3 cellular contexts compared by ENCODE assay signal in the genomic region with DNA sequence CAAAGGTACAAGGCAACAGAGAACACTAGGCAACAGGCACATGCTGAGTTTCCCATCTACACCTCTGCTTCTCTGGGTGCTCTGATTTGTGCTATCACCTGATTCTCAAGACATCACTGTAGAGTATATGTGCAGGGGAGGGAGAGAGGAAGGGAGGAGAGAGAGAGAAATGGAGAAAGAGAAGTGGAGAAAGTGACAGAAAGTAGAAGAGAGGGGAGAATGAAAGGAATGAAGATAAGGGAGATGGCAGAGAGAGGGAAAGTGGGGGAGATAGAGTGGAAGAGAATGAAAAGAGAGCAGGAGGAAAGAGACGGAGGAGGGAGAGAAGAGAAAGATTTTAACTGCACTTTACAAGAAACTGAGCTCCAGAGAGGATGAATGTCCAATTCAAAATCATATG.
A peak's percentile ranks its signal among the peaks of the same experiment; 100 is the strongest.
TF ChIP-seq lines count a peak whose summit lies in the region.

No MANE protein-coding gene starts in this region.

TF ChIP-seq in SK-N-SH, 30 proteins besides CTCF, POLR2A, EP300 and RAD21 (continued from another document):
- TF ChIP-seq REST (IDR thresholded peaks at IDR 0.05; ENCODE audit: low read depth, low read length) (no peak), GABPA (IDR thresholded peaks at IDR 0.05; ENCODE audit: low read depth) (no peak), YY1 (IDR thresholded peaks at IDR 0.05; ENCODE audit: low read depth) (no peak), PBX3 (IDR thresholded peaks at IDR 0.05) (no peak), TEAD4 (IDR thresholded peaks at IDR 0.05; ENCODE audit: borderline replicate concordance, insufficient read depth) (no peak), SMC3 (IDR thresholded peaks at IDR 0.05; ENCODE audit: low read depth, low read length) (no peak), SIN3A (IDR thresholded peaks at IDR 0.05; ENCODE audit: borderline replicate concordance, low read depth, low read length) (no peak), MEF2A (IDR thresholded peaks at IDR 0.05; ENCODE audit: borderline replicate concordance, low read depth) (no peak), RCOR1 (IDR thresholded peaks at IDR 0.05; ENCODE audit: low read length) (no peak), RXRA (IDR thresholded peaks at IDR 0.05; ENCODE audit: borderline replicate concordance, low read depth) (no peak)
- TF ChIP-seq, protein P1, sequence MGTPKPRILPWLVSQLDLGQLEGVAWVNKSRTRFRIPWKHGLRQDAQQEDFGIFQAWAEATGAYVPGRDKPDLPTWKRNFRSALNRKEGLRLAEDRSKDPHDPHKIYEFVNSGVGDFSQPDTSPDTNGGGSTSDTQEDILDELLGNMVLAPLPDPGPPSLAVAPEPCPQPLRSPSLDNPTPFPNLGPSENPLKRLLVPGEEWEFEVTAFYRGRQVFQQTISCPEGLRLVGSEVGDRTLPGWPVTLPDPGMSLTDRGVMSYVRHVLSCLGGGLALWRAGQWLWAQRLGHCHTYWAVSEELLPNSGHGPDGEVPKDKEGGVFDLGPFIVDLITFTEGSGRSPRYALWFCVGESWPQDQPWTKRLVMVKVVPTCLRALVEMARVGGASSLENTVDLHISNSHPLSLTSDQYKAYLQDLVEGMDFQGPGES (IDR thresholded peaks at IDR 0.05; ENCODE audit: low read depth, low read length) = no peak
- TF ChIP-seq, protein P2, sequence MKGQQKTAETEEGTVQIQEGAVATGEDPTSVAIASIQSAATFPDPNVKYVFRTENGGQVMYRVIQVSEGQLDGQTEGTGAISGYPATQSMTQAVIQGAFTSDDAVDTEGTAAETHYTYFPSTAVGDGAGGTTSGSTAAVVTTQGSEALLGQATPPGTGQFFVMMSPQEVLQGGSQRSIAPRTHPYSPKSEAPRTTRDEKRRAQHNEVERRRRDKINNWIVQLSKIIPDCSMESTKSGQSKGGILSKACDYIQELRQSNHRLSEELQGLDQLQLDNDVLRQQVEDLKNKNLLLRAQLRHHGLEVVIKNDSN (IDR thresholded peaks at IDR 0.05; ENCODE audit: borderline replicate concordance, low read depth) = no peak
TF ChIP-seq in SK-N-SH: peak in this region for 0.

TF ChIP-seq in SK-N-SH treated with all-trans-retinoic acid at 6 μM for 48 hours, 23 proteins besides CTCF, POLR2A, EP300 and RAD21 (continued from another document):
- no peak for TF ChIP-seq TSHZ2 (CRISPR knock-in tag; IDR thresholded peaks at IDR 0.05)
- no peak for TF ChIP-seq TOX (CRISPR knock-in tag; IDR thresholded peaks at IDR 0.05; ENCODE audit: borderline replicate concordance)
- TF ChIP-seq GLIS3 (CRISPR knock-in tag; IDR thresholded peaks at IDR 0.05) = no peak
- no peak for TF ChIP-seq ZNF565 (CRISPR knock-in tag; conservative IDR thresholded peaks at IDR 0.05; ENCODE audit: low read depth)
- TF ChIP-seq, protein P3, sequence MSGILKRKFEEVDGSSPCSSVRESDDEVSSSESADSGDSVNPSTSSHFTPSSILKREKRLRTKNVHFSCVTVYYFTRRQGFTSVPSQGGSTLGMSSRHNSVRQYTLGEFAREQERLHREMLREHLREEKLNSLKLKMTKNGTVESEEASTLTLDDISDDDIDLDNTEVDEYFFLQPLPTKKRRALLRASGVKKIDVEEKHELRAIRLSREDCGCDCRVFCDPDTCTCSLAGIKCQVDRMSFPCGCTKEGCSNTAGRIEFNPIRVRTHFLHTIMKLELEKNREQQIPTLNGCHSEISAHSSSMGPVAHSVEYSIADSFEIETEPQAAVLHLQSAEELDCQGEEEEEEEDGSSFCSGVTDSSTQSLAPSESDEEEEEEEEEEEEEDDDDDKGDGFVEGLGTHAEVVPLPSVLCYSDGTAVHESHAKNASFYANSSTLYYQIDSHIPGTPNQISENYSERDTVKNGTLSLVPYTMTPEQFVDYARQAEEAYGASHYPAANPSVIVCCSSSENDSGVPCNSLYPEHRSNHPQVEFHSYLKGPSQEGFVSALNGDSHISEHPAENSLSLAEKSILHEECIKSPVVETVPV (CRISPR knock-in tag; IDR thresholded peaks at IDR 0.05) = no peak
- no peak for TF ChIP-seq CSDC2 (CRISPR knock-in tag; IDR thresholded peaks at IDR 0.05)
- TF ChIP-seq ESRRG (CRISPR knock-in tag; IDR thresholded peaks at IDR 0.05) = no peak
- TF ChIP-seq, protein P4, sequence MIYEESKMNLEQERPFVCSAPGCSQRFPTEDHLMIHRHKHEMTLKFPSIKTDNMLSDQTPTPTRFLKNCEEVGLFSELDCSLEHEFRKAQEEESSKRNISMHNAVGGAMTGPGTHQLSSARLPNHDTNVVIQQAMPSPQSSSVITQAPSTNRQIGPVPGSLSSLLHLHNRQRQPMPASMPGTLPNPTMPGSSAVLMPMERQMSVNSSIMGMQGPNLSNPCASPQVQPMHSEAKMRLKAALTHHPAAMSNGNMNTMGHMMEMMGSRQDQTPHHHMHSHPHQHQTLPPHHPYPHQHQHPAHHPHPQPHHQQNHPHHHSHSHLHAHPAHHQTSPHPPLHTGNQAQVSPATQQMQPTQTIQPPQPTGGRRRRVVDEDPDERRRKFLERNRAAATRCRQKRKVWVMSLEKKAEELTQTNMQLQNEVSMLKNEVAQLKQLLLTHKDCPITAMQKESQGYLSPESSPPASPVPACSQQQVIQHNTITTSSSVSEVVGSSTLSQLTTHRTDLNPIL (CRISPR knock-in tag; IDR thresholded peaks at IDR 0.05; ENCODE audit: low read depth) = no peak
- TF ChIP-seq PPARA (CRISPR knock-in tag; IDR thresholded peaks at IDR 0.05; ENCODE audit: borderline replicate concordance) = no peak
TF ChIP-seq in SK-N-SH treated with all-trans-retinoic acid at 6 μM for 48 hours: peak in this region for 0.

TF ChIP-seq in WTC11, 78 proteins besides CTCF, POLR2A, EP300 and RAD21 (continued from another document):
- TF ChIP-seq, protein P5, sequence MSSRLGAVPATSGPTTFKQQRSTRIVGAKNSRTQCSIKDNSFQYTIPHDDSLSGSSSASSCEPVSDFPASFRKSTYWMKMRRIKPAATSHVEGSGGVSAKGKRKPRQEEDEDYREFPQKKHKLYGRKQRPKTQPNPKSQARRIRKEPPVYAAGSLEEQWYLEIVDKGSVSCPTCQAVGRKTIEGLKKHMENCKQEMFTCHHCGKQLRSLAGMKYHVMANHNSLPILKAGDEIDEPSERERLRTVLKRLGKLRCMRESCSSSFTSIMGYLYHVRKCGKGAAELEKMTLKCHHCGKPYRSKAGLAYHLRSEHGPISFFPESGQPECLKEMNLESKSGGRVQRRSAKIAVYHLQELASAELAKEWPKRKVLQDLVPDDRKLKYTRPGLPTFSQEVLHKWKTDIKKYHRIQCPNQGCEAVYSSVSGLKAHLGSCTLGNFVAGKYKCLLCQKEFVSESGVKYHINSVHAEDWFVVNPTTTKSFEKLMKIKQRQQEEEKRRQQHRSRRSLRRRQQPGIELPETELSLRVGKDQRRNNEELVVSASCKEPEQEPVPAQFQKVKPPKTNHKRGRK (CRISPR knock-in tag; IDR thresholded peaks at IDR 0.05; ENCODE audit: borderline replicate concordance) = 0 out of 2 replicates have a peak, but pooled peaks have one; percentile 61
